In genomic region chr16:73065617-73066313, GRCh38 we compare ENCODE assay signal across 11 cellular contexts. TPM values are rescaled to one million over a fixed set of nuclear protein-coding genes. Genes with fewer than 3 reads are reported as not detected.
DNase-seq lines count a peak whose midpoint lies in the region; ATAC-seq and TF ChIP-seq lines count a peak whose summit lies in the region.
"Had no signal": no experiment of that assay in that cellular context is flagged by ENCODE, and none has a peak within 500 bp of the region (broad histone marks: within the 10 kb centered on the region; RNA-seq: fewer than 3 reads in every experiment).

No MANE protein-coding gene starts in this region.

- no peaks in the 10 kb centered on the region for H3K36me3 ChIP-seq in esophagus muscularis mucosa
- no peaks in the 10 kb centered on the region for H3K36me3 ChIP-seq in mesodermal cell (ENCODE audit: control insufficient read depth, insufficient read depth, low read length)
- no peaks in the 10 kb centered on the region for H3K36me3 ChIP-seq in suprapubic skin

- intact Hi-C loops in esophagus muscularis mucosa (cut with DNase I), result no loop called here

- TF ChIP-seq EP300 in esophagus muscularis mucosa (IDR thresholded peaks at IDR 0.05), result no peak
- no peak for TF ChIP-seq EP300 in suprapubic skin (IDR thresholded peaks at IDR 0.05)

- no peak for ATAC-seq in HG02571 (IDR thresholded peaks at IDR 0.05; ENCODE audit: unreplicated experiment)

- H3K4me1 ChIP-seq in esophagus muscularis mucosa, result peaks cover 61 to 85% (median 69%) of the 10 kb centered on the region in 4 donors
- peaks cover 48% of the 10 kb centered on the region for H3K4me1 ChIP-seq in mesodermal cell (ENCODE audit: control insufficient read depth, insufficient read depth, low read length, poor library complexity, severe bottlenecking)
- peaks cover 70% of the 10 kb centered on the region for H3K4me1 ChIP-seq in suprapubic skin

- H3K4me3 ChIP-seq in esophagus muscularis mucosa (peak overlapping the region; percentile 34 to 42 (median 37)), mesodermal cell (ENCODE audit: extremely low read depth, insufficient read depth, low read length, poor library complexity, severe bottlenecking) (peak overlapping the region; percentile 9), suprapubic skin (peak overlapping the region; percentile 24)

- peak overlapping the region; percentile 98; the same call in 1 of the 2 replicates for H3K27ac ChIP-seq in RWPE1
- peak overlapping the region; percentile 73 to 87 (median 86) for H3K27ac ChIP-seq in esophagus muscularis mucosa (replicated peaks in 1 of 4)
- no peak overlapping the region for H3K27ac ChIP-seq in mesodermal cell (ENCODE audit: low read depth, low read length, severe bottlenecking)
- no peak overlapping the region for H3K27ac ChIP-seq in suprapubic skin

- TF ChIP-seq CTCF in RWPE1 (conservative IDR thresholded peaks at IDR 0.05; ENCODE audit: low read depth) (no peak), esophagus muscularis mucosa (IDR thresholded peaks at IDR 0.05) (no peak), suprapubic skin (IDR thresholded peaks at IDR 0.05) (no peak)

- TF ChIP-seq POLR2A in esophagus muscularis mucosa (IDR thresholded peaks at IDR 0.05; ENCODE audit: low read depth) (no peak), suprapubic skin (IDR thresholded peaks at IDR 0.05) (no peak)

- POLR2A ChIA-PET in RWPE1 (lab: Yijun Ruan, JAX; ENCODE audit: low non-redundant PET), result no interaction called here

- WGBS in esophagus muscularis mucosa, result 50% methylated on average over 27 of the region's 43 CpGs
- 1% methylated on average over 38 to 39 of the region's 43 CpGs for WGBS in mesodermal cell (ENCODE audit: insufficient coverage in 2 of 2), 2 experiments
- 10% methylated on average over 42 of the region's 43 CpGs for WGBS in suprapubic skin

- no peak for DNase-seq in RWPE1 (ENCODE audit: low spot score)
- no peak for DNase-seq in esophagus muscularis mucosa (ENCODE audit: extremely low spot score)
- DNase-seq in suprapubic skin (ENCODE audit: low spot score in 2 of 2), result no peak
- no peak for DNase-seq in HCEC 1CT
- no peak for DNase-seq in NCI-H510A treated with DMSO at 0.1 percent for 48 hours (lab: John Stamatoyannopoulos, UW)
- no peak for DNase-seq in LoVo (ENCODE audit: low spot score)
- DNase-seq: dermis blood vessel endothelial cell, DMS79 treated with DMSO at 0.1 percent for 48 hours, T-helper 9 cell had no signal

- H3K27me3 ChIP-seq in esophagus muscularis mucosa (peaks cover 0 to 50% (median 25%) of the 10 kb centered on the region in 4 donors), suprapubic skin (peaks cover 76% of the 10 kb centered on the region)

- CTCF ChIA-PET in RWPE1 (lab: Yijun Ruan, JAX), result no interaction called here

- H3K9me3 ChIP-seq in esophagus muscularis mucosa (no peaks in the 10 kb centered on the region), mesodermal cell (ENCODE audit: control insufficient read depth, low read length) (no peaks in the 10 kb centered on the region), suprapubic skin (no peaks in the 10 kb centered on the region)

RNA-seq across cellular contexts. Expression of gene ZFHX3, which starts 17.8 kb away (rescaled TPM):
- total RNA-seq in esophagus muscularis mucosa, result 10 to 100 TPM; 25.7 to 53.0 (median 30.6) TPM
- 5.9 TPM for polyA plus RNA-seq in mesodermal cell (2013, experiment 1 of 2)
- polyA plus RNA-seq in mesodermal cell (2013, experiment 2 of 2), result 4.4 TPM
- 10 to 100 TPM; 10.4 to 16.1 (median 12.8) TPM for total RNA-seq in suprapubic skin

Comparison
In these comparisons a context has a peak if more than half of its experiments do, and no peak if none do; other contexts are left out.
1. H3K27ac ChIP-seq: peak in RWPE1 (single experiment) and esophagus muscularis mucosa (4 of 4); none in mesodermal cell (single experiment) and suprapubic skin (single experiment).
2. Peak in every context shown above with its lines, with median percentiles within 50 percentile points of each other: H3K4me3 ChIP-seq.